18 cellular contexts compared by ENCODE assay signal in the genomic region with DNA sequence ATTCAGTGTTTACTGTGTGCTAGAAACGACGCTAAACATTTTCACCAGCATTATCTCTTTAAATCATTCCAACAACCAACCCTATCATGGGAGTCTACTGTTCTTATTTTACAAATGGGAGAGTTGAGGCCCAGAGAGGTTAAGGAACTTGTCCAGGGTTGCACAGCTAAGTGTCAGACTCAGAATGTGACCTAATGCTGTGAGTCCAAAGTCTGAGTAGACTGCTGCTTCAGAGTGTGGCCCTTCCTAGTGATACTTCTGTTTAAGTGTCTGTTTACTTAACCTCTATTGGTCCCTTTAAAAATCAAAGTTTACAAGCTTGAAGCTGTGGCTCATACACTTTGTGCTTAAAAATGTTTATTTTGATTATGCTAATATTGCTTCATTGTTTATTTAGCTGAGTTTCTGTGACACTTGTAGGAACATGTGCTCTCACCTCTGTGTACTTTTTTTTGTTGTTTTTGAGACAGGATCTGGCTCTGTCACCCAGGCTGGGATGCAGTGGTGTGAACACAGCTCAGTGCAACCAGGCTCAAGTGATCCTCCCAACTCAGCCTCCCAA.
A peak's percentile ranks its signal among the peaks of the same experiment; 100 is the strongest.
DNase-seq lines count a peak whose midpoint lies in the region; ATAC-seq and TF ChIP-seq lines count a peak whose summit lies in the region.
"Had no signal": no experiment of that assay in that cellular context is flagged by ENCODE, and none has a peak within 500 bp of the region (broad histone marks: within the 10 kb centered on the region; RNA-seq: fewer than 3 reads in every experiment).

No MANE protein-coding gene starts in this region.

- H3K27ac Mint-ChIP-seq in activated CD4-positive, alpha-beta T cell treated with anti-CD3 and anti-CD28 coated beads for 36 hours = no peak overlapping the region
- H3K27ac Mint-ChIP-seq: IgD-negative memory B cell had no signal

- no peak overlapping the region for H3K27ac ChIP-seq in lower lobe of right lung
- H3K27ac ChIP-seq: BLaER1 treated with 17β-estradiol and CSF1 and Interleukin-3, amounts not matched to agents 10 nM and 100 nM; SJCRH30 had no signal

- H3K36me3 Mint-ChIP-seq in activated CD4-positive, alpha-beta T cell treated with anti-CD3 and anti-CD28 coated beads for 36 hours (ENCODE audit: low read depth) = no peaks in the 10 kb centered on the region

- no peaks in the 10 kb centered on the region for H3K27me3 ChIP-seq in lower lobe of right lung (ENCODE audit: low read depth)
- H3K27me3 ChIP-seq: BLaER1 treated with 17β-estradiol and CSF1 and Interleukin-3, amounts not matched to agents 10 nM and 100 nM had no signal

- H3K36me3 ChIP-seq in lower lobe of right lung = no peaks in the 10 kb centered on the region
- H3K36me3 ChIP-seq: BLaER1 treated with 17β-estradiol and CSF1 and Interleukin-3, amounts not matched to agents 10 nM and 100 nM; SJCRH30 had no signal

- TF ChIP-seq CTCF in LNCaP clone FGC (IDR thresholded peaks at IDR 0.05; ENCODE audit: control insufficient read depth, extremely low read depth, insufficient read depth) = no peak
- no peak for TF ChIP-seq CTCF in lower lobe of right lung (IDR thresholded peaks at IDR 0.05)

- POLR2A ChIA-PET in activated CD4-positive, alpha-beta T cell treated with anti-CD3 and anti-CD28 coated beads for 36 hours (lab: Charles Lee) = no interaction called here

- CTCF ChIA-PET in activated CD4-positive, alpha-beta T cell treated with anti-CD3 and anti-CD28 coated beads for 36 hours (lab: Charles Lee) = interaction anchor here (1.3 kb wide), 1 partner anchor 27 kb away, joined by 3 read pairs; no protein-coding TSS in a partner anchor

- H3K4me3 ChIP-seq in LNCaP clone FGC (ENCODE audit: low read depth, low read length) = no peak overlapping the region
- H3K4me3 ChIP-seq in lower lobe of right lung = no peak overlapping the region
- H3K4me3 ChIP-seq: BLaER1 treated with 17β-estradiol and CSF1 and Interleukin-3, amounts not matched to agents 10 nM and 100 nM; SJCRH30 had no signal

- no peaks in the 10 kb centered on the region for H3K9me3 Mint-ChIP-seq in activated CD4-positive, alpha-beta T cell treated with anti-CD3 and anti-CD28 coated beads for 36 hours (ENCODE audit: low read depth)
- H3K9me3 Mint-ChIP-seq: IgD-negative memory B cell had no signal

- no peaks in the 10 kb centered on the region for H3K9me3 ChIP-seq in lower lobe of right lung
- H3K9me3 ChIP-seq: BLaER1 treated with 17β-estradiol and CSF1 and Interleukin-3, amounts not matched to agents 10 nM and 100 nM; SJCRH30 had no signal

- H3K4me3 Mint-ChIP-seq in activated CD4-positive, alpha-beta T cell treated with anti-CD3 and anti-CD28 coated beads for 36 hours = no peak overlapping the region
- H3K4me3 Mint-ChIP-seq: IgD-negative memory B cell had no signal

- intact Hi-C loops in lower lobe of right lung (cut with DNase I) = no loop called here
- intact Hi-C loops in activated CD4-positive, alpha-beta T cell treated with anti-CD3 and anti-CD28 coated beads for 36 hours (cut with DNase I, micrococcal nuclease) = no loop called here

- H3K4me1 Mint-ChIP-seq in activated CD4-positive, alpha-beta T cell treated with anti-CD3 and anti-CD28 coated beads for 36 hours = no peaks in the 10 kb centered on the region
- H3K4me1 Mint-ChIP-seq: IgD-negative memory B cell had no signal

- peak; percentile 12 for DNase-seq in Caki2 (ENCODE audit: low read depth)
- DNase-seq in LNCaP clone FGC (ENCODE audit: low read depth) = peak; percentile 87
- DNase-seq in fibroblast of gingiva (ENCODE audit: low read depth) = peak; percentile 40
- no peak for DNase-seq in lower lobe of right lung
- DNase-seq in activated CD4-positive, alpha-beta T cell treated with anti-CD3 and anti-CD28 coated beads for 36 hours = no peak
- no peak for DNase-seq in NCI-H1930 (lab: John Stamatoyannopoulos, UW)
- DNase-seq in KBM-7 = no peak
- no peak for DNase-seq in ecto neural progenitor cell (ENCODE audit: low spot score)
- DNase-seq: EL, H7, NCI-H1436, NCI-H2029 treated with DMSO at 0.1 percent for 48 hours, NCI-H2171 treated with DMSO at 0.1 percent for 48 hours, NCI-H446 treated with DMSO at 0.1 percent for 48 hours, NCI-H774, SJCRH30 had no signal

- H3K27me3 Mint-ChIP-seq in activated CD4-positive, alpha-beta T cell treated with anti-CD3 and anti-CD28 coated beads for 36 hours = peaks cover 24% of the 10 kb centered on the region

- ATAC-seq in lower lobe of right lung = peak; percentile 36 to 46
- ATAC-seq in activated CD4-positive, alpha-beta T cell treated with anti-CD3 and anti-CD28 coated beads for 36 hours = no peak

- in situ Hi-C loops in Caki2 (cut with HindIII; ENCODE audit: low pct_unique_long_range_greater_than_20kb, low sequenced_read_pairs) (no loop called here), KBM-7 (cut with MboI; ENCODE audit: low pct_unique_long_range_greater_than_20kb, low sequenced_read_pairs) (loop anchor here (25.0 kb wide), 1 partner anchor 166 kb away; no protein-coding TSS in a partner anchor)

- H3K4me1 ChIP-seq in lower lobe of right lung = no peaks in the 10 kb centered on the region
- H3K4me1 ChIP-seq: SJCRH30 had no signal

Comparison
In these comparisons a context has a peak if more than half of its experiments do, and no peak if none do; other contexts are left out.
1. DNase-seq: peak in Caki2 (single experiment), LNCaP clone FGC (single experiment) and fibroblast of gingiva (single experiment); none in lower lobe of right lung (single experiment), activated CD4-positive, alpha-beta T cell treated with anti-CD3 and anti-CD28 coated beads for 36 hours (single experiment), NCI-H1930 (0 of 2), KBM-7 (single experiment) and ecto neural progenitor cell (single experiment).